ENCODE assay signal across 10 cellular contexts in the genomic region with DNA sequence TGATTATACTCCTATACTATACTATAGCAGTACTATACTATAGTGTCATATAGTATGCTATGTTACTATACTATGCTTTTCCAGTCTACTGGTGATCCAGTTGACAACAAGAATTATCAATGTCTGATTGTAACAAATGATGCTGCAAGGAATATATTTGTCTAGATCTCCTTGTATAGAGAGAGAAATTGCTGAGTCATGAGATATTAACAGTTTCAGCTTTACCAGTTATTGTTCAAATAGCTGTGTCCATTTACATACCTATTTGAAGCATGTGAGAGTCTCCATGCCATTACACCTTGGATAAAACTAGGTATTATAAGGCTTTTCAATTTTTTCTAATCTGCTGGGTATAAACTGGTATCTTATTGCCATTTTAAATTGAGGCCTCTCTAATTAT.
"Had no signal": no experiment of that assay in that cellular context is flagged by ENCODE, and none has a peak within 500 bp of the region (broad histone marks: within the 10 kb centered on the region; RNA-seq: fewer than 3 reads in every experiment).

No MANE protein-coding gene starts in this region.

- H3K4me1 Mint-ChIP-seq: IgD-negative memory B cell had no signal

- H3K9me3 Mint-ChIP-seq: H9 had no signal

- FAIRE-seq: H54 had no signal

- DNase-seq: GM23248, GOT3, H9, HFFc6, Kasumi-1, KG1 had no signal

- H2AFZ ChIP-seq: GM23248 had no signal

- H3K4me3 ChIP-seq: GM23248 had no signal

- H3K4me3 Mint-ChIP-seq: H9, HFFc6, IgD-negative memory B cell had no signal

- ATAC-seq: HCT116 had no signal

- H3K27ac ChIP-seq: GM23248, HL-60 had no signal

- H3K27ac Mint-ChIP-seq: H9, HFFc6, IgD-negative memory B cell had no signal

- H3K9ac ChIP-seq: GM23248 had no signal

- H3K36me3 Mint-ChIP-seq: IgD-negative memory B cell had no signal
